ENCODE assay signal across 27 cellular contexts in the genomic region with DNA sequence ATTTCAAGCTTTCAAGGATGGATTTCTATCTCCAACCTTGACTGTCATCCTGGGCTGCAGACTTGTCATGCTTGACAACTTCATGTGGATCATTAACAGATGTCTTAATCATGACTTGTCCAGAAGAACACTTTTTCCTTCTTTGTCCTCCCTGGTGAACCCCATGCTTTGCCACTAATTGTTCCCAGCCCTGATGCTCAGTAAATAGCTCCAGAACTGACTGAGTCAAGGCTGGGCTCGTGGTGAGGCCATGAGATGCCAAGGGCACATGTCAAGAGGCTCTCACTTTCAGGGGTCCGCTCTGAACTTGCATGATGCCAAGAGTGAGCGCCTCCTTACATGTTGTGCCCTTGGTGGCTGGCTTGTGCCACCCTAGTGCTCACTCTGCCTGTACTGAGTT. TPM values are rescaled to one million over a fixed set of nuclear protein-coding genes. Genes with fewer than 3 reads are reported as not detected.
"Had no signal": no experiment of that assay in that cellular context is flagged by ENCODE, and none has a peak within 500 bp of the region (broad histone marks: within the 10 kb centered on the region; RNA-seq: fewer than 3 reads in every experiment).

No MANE protein-coding gene starts in this region.

- H3K27ac ChIP-seq: thoracic aorta, uterus, WERI-Rb-1 had no signal

- DNase-seq: activated CD4-positive, alpha-beta T cell treated with anti-CD3 and anti-CD28 coated beads for 48 hours; activated CD4-positive, alpha-beta T cell treated with anti-CD3 and anti-CD28 coated beads, Interleukin-2, amount 50 U/mL, for 48 hours; activated CD8-positive, alpha-beta memory T cell treated with anti-CD3 and anti-CD28 coated beads for 24 hours; activated effector memory CD4-positive, alpha-beta T cell treated with Interleukin-2 at 50 U/mL for 16 hours; activated naive CD4-positive, alpha-beta T cell treated with Interleukin-2 at 50 U/mL for 16 hours; anterior cingulate cortex; dermis blood vessel endothelial cell; effector CD4-positive, alpha-beta T cell; hypothalamus; immature natural killer cell; left ventricle myocardium superior; mucosa of descending colon; stimulated activated CD4-positive, alpha-beta T cell treated with anti-CD3 and anti-CD28 coated beads, Interleukin-12 subunit alpha, Interleukin-12 subunit beta, amount 100 ng/mL, for 4 hours; stimulated activated CD4-positive, alpha-beta T cell treated with anti-CD3 and anti-CD28 coated beads, Interleukin-4, amount 100 ng/mL, for 1 hour; stimulated activated naive CD8-positive, alpha-beta T cell treated with anti-CD3 and anti-CD28 coated beads, Interleukin-15, Interleukin-2, amounts not matched to agents 100 U/mL and 50 U/mL, for 24 hours; T-helper 17 cell; T1000; uterus; WERI-Rb-1 had no signal

- ATAC-seq: activated CD4-positive, CD25-positive, alpha-beta regulatory T cell treated with anti-CD3 and anti-CD28 coated beads, Interleukin-2, amount 50 U/mL, for 24 hours; mucosa of descending colon; natural killer cell treated with Interleukin-12 subunit alpha and Interleukin-12 subunit beta and Interleukin-15 and Interleukin-18, amount 100 ng/mL, for 72 hours; sciatic nerve; stimulated activated naive CD8-positive, alpha-beta T cell treated with anti-CD3 and anti-CD28 coated beads, Interleukin-15, Interleukin-2, amounts not matched to agents 100 U/mL and 50 U/mL, for 24 hours; T-helper 17 cell had no signal

- H3K27me3 ChIP-seq: gastrocnemius medialis, uterus had no signal

- H3K4me3 ChIP-seq: gastrocnemius medialis, mucosa of descending colon, skin epidermis, thoracic aorta, uterus had no signal

- H3K9me3 ChIP-seq: gastrocnemius medialis, mucosa of descending colon, thoracic aorta, uterus had no signal

- H3K4me1 ChIP-seq: uterus had no signal

- H3K36me3 ChIP-seq: gastrocnemius medialis, thoracic aorta, uterus, WERI-Rb-1 had no signal

RNA-seq across cellular contexts. Expression of a gene that starts 48.9 kb away (rescaled TPM):
- total RNA-seq: dermis blood vessel endothelial cell; lung microvascular endothelial cell; mesenteric fat pad; natural killer cell treated with Interleukin-12 subunit alpha and Interleukin-12 subunit beta and Interleukin-15 and Interleukin-18, amount 100 ng/mL, for 72 hours; T-helper 17 cell had no signal
- polyA plus RNA-seq: immature natural killer cell had no signal
